In genomic region chr21:17794631-17795030, GRCh38 we compare ENCODE assay signal across 11 cellular contexts. TPM values are rescaled to one million over a fixed set of nuclear protein-coding genes. Genes with fewer than 3 reads are reported as not detected.
DNase-seq lines count a peak whose midpoint lies in the region; ATAC-seq and TF ChIP-seq lines count a peak whose summit lies in the region.
"Had no signal": no experiment of that assay in that cellular context is flagged by ENCODE, and none has a peak within 500 bp of the region (broad histone marks: within the 10 kb centered on the region; RNA-seq: fewer than 3 reads in every experiment).

No MANE protein-coding gene starts in this region.

- intact Hi-C loops in sciatic nerve (cut with DNase I), result no loop called here

- in situ Hi-C loops in KBM-7 (cut with MboI; ENCODE audit: low pct_unique_long_range_greater_than_20kb, low sequenced_read_pairs), result no loop called here

- H3K79me2 ChIP-seq in KMS-11 (ENCODE audit: insufficient read depth, low read depth), result no peaks in the 10 kb centered on the region; the same call in 1 of the 2 replicates

- H3K36me3 ChIP-seq in CD8-positive, alpha-beta memory T cell (ENCODE audit: insufficient read depth, low read length), result no peaks in the 10 kb centered on the region
- H3K36me3 ChIP-seq in KMS-11 (ENCODE audit: insufficient read depth), result no peaks in the 10 kb centered on the region

- peaks cover 57% of the 10 kb centered on the region for H3K4me1 ChIP-seq in CD8-positive, alpha-beta memory T cell (ENCODE audit: insufficient read depth, low read length)
- peaks cover 93% of the 10 kb centered on the region for H3K4me1 ChIP-seq in KMS-11 (ENCODE audit: low read depth, poor library complexity, severe bottlenecking)
- H3K4me1 ChIP-seq: SJSA1 had no signal

- CTCF ChIA-PET in CD8-positive, alpha-beta memory T cell (lab: Charles Lee), result interaction anchor here (0.7 to 3.4 kb wide), 7 partner anchors 10 to 106 kb away, joined by 3 to 11 read pairs (median 5); no protein-coding TSS in a partner anchor

- H2AFZ ChIP-seq in KMS-11 (ENCODE audit: low read depth), result no peak overlapping the region

- no peaks in the 10 kb centered on the region for H3K27me3 ChIP-seq in CD8-positive, alpha-beta memory T cell (ENCODE audit: insufficient read depth, low read length, poor library complexity, severe bottlenecking)
- no peaks in the 10 kb centered on the region for H3K27me3 ChIP-seq in KMS-11 (ENCODE audit: insufficient read depth, low read depth)
- H3K27me3 ChIP-seq: SJSA1 had no signal

- ATAC-seq in sciatic nerve, result peak; percentile 47

- peak overlapping the region; percentile 52 for H3K4me3 ChIP-seq in CD8-positive, alpha-beta memory T cell (ENCODE audit: low read length)
- no peak overlapping the region for H3K4me3 ChIP-seq in KMS-11 (IDR thresholded peaks at IDR 0.05; ENCODE audit: insufficient read depth, low read depth, low read length)
- H3K4me3 ChIP-seq: SJSA1 had no signal

- H3K9ac ChIP-seq in KMS-11, result no peak overlapping the region

- peaks cover 0 to 2% of the 10 kb centered on the region in 2 donors for H3K27me3 Mint-ChIP-seq in CD8-positive, alpha-beta memory T cell
- no peaks in the 10 kb centered on the region for H3K27me3 Mint-ChIP-seq in activated naive CD8-positive, alpha-beta T cell treated with anti-CD3 and anti-CD28 coated beads for 36 hours

- H3K4me1 Mint-ChIP-seq in CD8-positive, alpha-beta memory T cell, result peaks cover 69 to 99% (median 96%) of the 10 kb centered on the region in 3 donors
- H3K4me1 Mint-ChIP-seq in activated naive CD8-positive, alpha-beta T cell treated with anti-CD3 and anti-CD28 coated beads for 36 hours, result peaks cover 60% of the 10 kb centered on the region

- DNase-seq in CD8-positive, alpha-beta memory T cell, result no peak
- no peak for DNase-seq in activated naive CD8-positive, alpha-beta T cell treated with anti-CD3 and anti-CD28 coated beads for 36 hours
- DNase-seq in sciatic nerve (ENCODE audit: low spot score) (no peak), KBM-7 (no peak), islet precursor cell (no peak), DMS153 (lab: John Stamatoyannopoulos, UW) (no peak), cerebellar nuclear complex (lab: John Stamatoyannopoulos, UW) (no peak)
- DNase-seq: activated CD4-positive, alpha-beta T cell treated with anti-CD3 and anti-CD28 coated beads for 1 hour; NCI-H2081 treated with DMSO at 0.1 percent for 48 hours had no signal

- no peaks in the 10 kb centered on the region for H4K20me1 ChIP-seq in KMS-11 (ENCODE audit: insufficient read depth)

- peak overlapping the region; percentile 78 to 91 (median 87) for H3K4me3 Mint-ChIP-seq in CD8-positive, alpha-beta memory T cell
- no peak overlapping the region for H3K4me3 Mint-ChIP-seq in activated naive CD8-positive, alpha-beta T cell treated with anti-CD3 and anti-CD28 coated beads for 36 hours

- peak overlapping the region; percentile 88 to 99 (median 96) for H3K27ac Mint-ChIP-seq in CD8-positive, alpha-beta memory T cell
- H3K27ac Mint-ChIP-seq in activated naive CD8-positive, alpha-beta T cell treated with anti-CD3 and anti-CD28 coated beads for 36 hours, result peak overlapping the region; percentile 66

- H3K4me2 ChIP-seq in KMS-11, result peak overlapping the region; percentile 88

- H3K9me3 ChIP-seq in CD8-positive, alpha-beta memory T cell (ENCODE audit: low read length), result no peaks in the 10 kb centered on the region
- H3K9me3 ChIP-seq: SJSA1 had no signal

- no peak for TF ChIP-seq CTCF in KMS-11 (conservative IDR thresholded peaks at IDR 0.05; ENCODE audit: low read depth, low read length)

- peaks cover 0 to 43% (median 7%) of the 10 kb centered on the region in 3 donors for H3K36me3 Mint-ChIP-seq in CD8-positive, alpha-beta memory T cell
- peaks cover 52% of the 10 kb centered on the region for H3K36me3 Mint-ChIP-seq in activated naive CD8-positive, alpha-beta T cell treated with anti-CD3 and anti-CD28 coated beads for 36 hours

- peak overlapping the region; percentile 74 for H3K27ac ChIP-seq in CD8-positive, alpha-beta memory T cell (ENCODE audit: low read depth, low read length)
- peak overlapping the region; percentile 70; the same call in 1 of the 2 replicates for H3K27ac ChIP-seq in KMS-11

- POLR2A ChIA-PET in CD8-positive, alpha-beta memory T cell (lab: Charles Lee), result interaction anchor here (0.6 to 2.1 kb wide), 6 partner anchors 11 to 261 kb away, joined by 3 to 10 read pairs (median 7); partner anchors contain the start of gene C21orf91

- no peaks in the 10 kb centered on the region for H3K9me3 Mint-ChIP-seq in CD8-positive, alpha-beta memory T cell
- no peaks in the 10 kb centered on the region for H3K9me3 Mint-ChIP-seq in activated naive CD8-positive, alpha-beta T cell treated with anti-CD3 and anti-CD28 coated beads for 36 hours

RNA-seq across cellular contexts. Expression of gene C21orf91, which starts 24.5 kb away (rescaled TPM):
- 10 to 100 TPM; 39.6 to 42.8 TPM for total RNA-seq in CD8-positive, alpha-beta memory T cell
- polyA plus RNA-seq in CD8-positive, alpha-beta memory T cell, result 54.1 TPM
- total RNA-seq in activated naive CD8-positive, alpha-beta T cell treated with anti-CD3 and anti-CD28 coated beads for 36 hours, result 10 to 100 TPM; 35.0 to 36.5 TPM
- total RNA-seq in sciatic nerve, result 24.4 TPM
